Comparison of ENCODE assay signal across 1 cellular context in the genomic region with DNA sequence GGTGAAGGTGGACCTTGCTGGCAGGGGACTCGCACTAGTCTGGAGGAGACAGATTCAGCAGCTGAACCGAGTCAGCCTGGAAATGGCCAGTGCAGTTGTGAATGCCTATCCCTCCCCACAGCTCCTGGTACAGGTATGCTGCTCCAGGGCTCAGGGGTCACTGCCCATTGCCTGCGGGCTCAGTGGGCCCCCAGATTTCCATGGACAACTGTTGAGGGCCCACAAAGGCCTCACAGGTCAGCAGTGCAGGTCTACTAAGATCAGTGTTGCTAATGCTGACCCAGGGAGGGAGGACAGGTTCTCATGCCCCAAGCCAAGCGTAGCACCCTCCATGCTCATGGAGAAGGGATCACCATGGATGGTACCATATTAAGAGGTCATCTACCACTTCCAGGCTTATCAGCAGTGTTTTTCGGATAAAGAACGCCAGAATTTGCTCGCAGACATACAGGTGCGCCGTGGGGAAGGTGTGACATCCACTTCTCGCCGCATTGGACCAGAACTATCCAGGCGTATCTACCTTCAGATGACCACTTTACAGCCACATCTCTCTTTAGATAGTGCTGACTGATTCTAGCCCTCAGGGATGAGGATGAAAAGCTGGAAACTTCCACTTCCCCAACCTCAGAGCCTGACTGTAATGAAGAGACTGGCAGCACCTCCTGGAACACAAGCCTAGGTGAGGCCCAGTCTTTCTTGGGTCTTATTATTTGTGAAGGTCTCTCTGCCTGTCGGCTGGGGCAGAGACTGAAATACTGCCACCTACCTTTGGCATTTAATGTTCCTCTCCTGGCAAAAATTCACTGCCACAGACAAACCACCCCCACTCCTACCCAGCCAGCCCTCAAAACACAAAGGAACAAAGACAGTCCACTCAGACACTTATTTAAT.
TF ChIP-seq lines count a peak whose summit lies in the region.

No MANE protein-coding gene starts in this region.

TF ChIP-seq in IMR-90, 13 proteins besides CTCF, POLR2A, EP300 and RAD21:
- TF ChIP-seq FOS (IDR thresholded peaks at IDR 0.05; ENCODE audit: low read depth, low read length) (no peak), NFE2L2 (IDR thresholded peaks at IDR 0.05; ENCODE audit: low read depth, low read length) (no peak), RCOR1 (IDR thresholded peaks at IDR 0.05; ENCODE audit: insufficient replicate concordance, low read length) (no peak), MXI1 (IDR thresholded peaks at IDR 0.05; ENCODE audit: borderline replicate concordance, low read depth, low read length) (no peak), MAZ (IDR thresholded peaks at IDR 0.05; ENCODE audit: borderline replicate concordance, low read depth, low read length) (no peak), CHD1 (IDR thresholded peaks at IDR 0.05; ENCODE audit: low read depth, low read length) (no peak), RFX5 (IDR thresholded peaks at IDR 0.05; ENCODE audit: low read depth, low read length) (no peak), MAFK (IDR thresholded peaks at IDR 0.05; ENCODE audit: low read depth, low read length) (no peak), CEBPB (IDR thresholded peaks at IDR 0.05; ENCODE audit: low read depth, low read length) (no peak)
- TF ChIP-seq, protein P1, sequence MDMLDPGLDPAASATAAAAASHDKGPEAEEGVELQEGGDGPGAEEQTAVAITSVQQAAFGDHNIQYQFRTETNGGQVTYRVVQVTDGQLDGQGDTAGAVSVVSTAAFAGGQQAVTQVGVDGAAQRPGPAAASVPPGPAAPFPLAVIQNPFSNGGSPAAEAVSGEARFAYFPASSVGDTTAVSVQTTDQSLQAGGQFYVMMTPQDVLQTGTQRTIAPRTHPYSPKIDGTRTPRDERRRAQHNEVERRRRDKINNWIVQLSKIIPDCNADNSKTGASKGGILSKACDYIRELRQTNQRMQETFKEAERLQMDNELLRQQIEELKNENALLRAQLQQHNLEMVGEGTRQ (IDR thresholded peaks at IDR 0.05; ENCODE audit: low read depth, low read length) = no peak
- TF ChIP-seq, protein P2, sequence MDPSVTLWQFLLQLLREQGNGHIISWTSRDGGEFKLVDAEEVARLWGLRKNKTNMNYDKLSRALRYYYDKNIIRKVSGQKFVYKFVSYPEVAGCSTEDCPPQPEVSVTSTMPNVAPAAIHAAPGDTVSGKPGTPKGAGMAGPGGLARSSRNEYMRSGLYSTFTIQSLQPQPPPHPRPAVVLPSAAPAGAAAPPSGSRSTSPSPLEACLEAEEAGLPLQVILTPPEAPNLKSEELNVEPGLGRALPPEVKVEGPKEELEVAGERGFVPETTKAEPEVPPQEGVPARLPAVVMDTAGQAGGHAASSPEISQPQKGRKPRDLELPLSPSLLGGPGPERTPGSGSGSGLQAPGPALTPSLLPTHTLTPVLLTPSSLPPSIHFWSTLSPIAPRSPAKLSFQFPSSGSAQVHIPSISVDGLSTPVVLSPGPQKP (IDR thresholded peaks at IDR 0.05; ENCODE audit: borderline replicate concordance, low read depth, low read length) = no peak
